Comparison of ENCODE assay signal across 14 cellular contexts in genomic region chr3:122247825-122248185, GRCh38.
DNase-seq lines count a peak whose midpoint lies in the region; ATAC-seq and TF ChIP-seq lines count a peak whose summit lies in the region.
"Had no signal": no experiment of that assay in that cellular context is flagged by ENCODE, and none has a peak within 500 bp of the region (broad histone marks: within the 10 kb centered on the region; RNA-seq: fewer than 3 reads in every experiment).

No MANE protein-coding gene starts in this region.

- H3K27ac ChIP-seq in neutrophil = peak overlapping the region; percentile 92

- no peaks in the 10 kb centered on the region for H3K36me3 ChIP-seq in neutrophil

- H3K9me3 ChIP-seq in neutrophil = no peaks in the 10 kb centered on the region
- H3K9me3 ChIP-seq: Caco-2 had no signal

- H3K27me3 ChIP-seq in neutrophil = no peaks in the 10 kb centered on the region

- TF ChIP-seq CTCF in neutrophil (IDR thresholded peaks at IDR 0.05) = no peak

- DNase-seq in RPMI7951 (ENCODE audit: low read depth) (peak; percentile 9), DMS153 treated with DMSO at 0.1 percent for 48 hours (lab: John Stamatoyannopoulos, UW; ENCODE audit: unreplicated experiment) (no peak), NCI-H2196 (lab: John Stamatoyannopoulos, UW; ENCODE audit: unreplicated experiment) (no peak), mucosa of gallbladder (ENCODE audit: low spot score) (no peak), DMS114 treated with DMSO at 0.1 percent for 48 hours (lab: John Stamatoyannopoulos, UW; ENCODE audit: unreplicated experiment) (no peak)
- DNase-seq: activated CD4-positive, alpha-beta T cell treated with anti-CD3 and anti-CD28 coated beads, Interleukin-2, amount 10 ng/mL, durations not matched to agents 7 days and 5 days; activated gamma-delta T cell; Caco-2; GOT3; natural killer cell; stimulated activated CD4-positive, alpha-beta T cell treated with anti-CD3 and anti-CD28 coated beads, Interleukin-12 subunit alpha, Interleukin-12 subunit beta, amount 100 ng/mL, for 4 hours had no signal

- ATAC-seq in GM18498 (IDR thresholded peaks at IDR 0.05; ENCODE audit: unreplicated experiment) = peak; percentile 68
- ATAC-seq in HG02840 (IDR thresholded peaks at IDR 0.05; ENCODE audit: low FRiP score, unreplicated experiment) = peak; percentile 52

- H3K4me3 ChIP-seq in neutrophil (ENCODE audit: low read depth in 1 of 2, low read length in 1 of 2) = peak overlapping the region; percentile 48 to 57

- H3K4me1 ChIP-seq in neutrophil (ENCODE audit: control insufficient read depth in 1 of 2, insufficient read depth in 1 of 2, low read depth in 1 of 2, low read length in 1 of 2) = peaks cover 42 to 50% of the 10 kb centered on the region in 2 experiments
- H3K4me1 ChIP-seq: Caco-2 had no signal
